In the genomic region with DNA sequence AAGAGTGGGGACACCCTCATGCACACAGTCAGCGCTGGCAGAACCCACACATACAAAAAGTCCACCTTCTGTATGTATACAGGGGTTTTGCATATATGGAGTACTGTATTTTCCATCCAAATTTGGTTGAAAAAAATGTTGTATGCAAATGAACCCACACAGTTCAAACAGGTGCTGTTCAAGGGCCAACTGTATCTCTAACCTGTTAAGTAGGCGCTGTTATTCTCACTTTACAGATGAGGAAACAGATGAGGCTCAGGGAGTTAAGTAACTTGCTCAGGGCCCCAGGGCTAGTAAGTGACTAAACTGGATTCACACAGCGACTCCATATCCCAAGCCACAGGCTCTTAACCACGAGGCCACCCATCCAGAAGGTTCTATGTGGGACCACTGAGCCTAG, we compare ENCODE assay signal across 28 cellular contexts.
DNase-seq lines count a peak whose midpoint lies in the region; ATAC-seq and TF ChIP-seq lines count a peak whose summit lies in the region.
"Had no signal": no experiment of that assay in that cellular context is flagged by ENCODE, and none has a peak within 500 bp of the region (broad histone marks: within the 10 kb centered on the region; RNA-seq: fewer than 3 reads in every experiment).

No MANE protein-coding gene starts in this region.

- H3K9me3 ChIP-seq in DOHH2 (ENCODE audit: control insufficient read depth, insufficient read depth, low read length) (peaks cover 5% of the 10 kb centered on the region; the same call in 1 of the 2 replicates), OCI-LY1 (ENCODE audit: low read length) (no peaks in the 10 kb centered on the region)
- H3K9me3 ChIP-seq: pancreas, right lobe of liver, upper lobe of right lung had no signal

- intact Hi-C loops in head of caudate nucleus (cut with DNase I) (no loop called here), CD14-positive monocyte (cut with micrococcal nuclease) (no loop called here), Calu3 (cut with micrococcal nuclease; ENCODE audit: unreplicated experiment) (no loop called here)

- H3K9me3 Mint-ChIP-seq in CD14-positive monocyte, result peaks cover 0 to 2% (median 0%) of the 10 kb centered on the region in 7 donors
- no peaks in the 10 kb centered on the region for H3K9me3 Mint-ChIP-seq in Calu3 (ENCODE audit: low read depth, unreplicated experiment)
- H3K9me3 Mint-ChIP-seq: brain, endodermal cell, natural killer cell, T-cell had no signal

- H3K27me3 ChIP-seq in DOHH2 (ENCODE audit: control insufficient read depth, low read length) (no peaks in the 10 kb centered on the region), OCI-LY1 (ENCODE audit: insufficient read depth, low read length) (no peaks in the 10 kb centered on the region; the same call in 1 of the 2 replicates)
- H3K27me3 ChIP-seq: pancreas, right lobe of liver, upper lobe of right lung had no signal

- H2AFZ ChIP-seq in OCI-LY1 (ENCODE audit: low read length), result no peak overlapping the region

- H3F3A ChIP-seq in DOHH2 (ENCODE audit: control insufficient read depth, insufficient read depth) (peaks cover 13% of the 10 kb centered on the region), OCI-LY1 (ENCODE audit: insufficient read depth, low read length) (no peaks in the 10 kb centered on the region)

- no peaks in the 10 kb centered on the region for H3K79me2 ChIP-seq in DOHH2 (ENCODE audit: control insufficient read depth, low read length)
- no peaks in the 10 kb centered on the region for H3K79me2 ChIP-seq in OCI-LY1 (ENCODE audit: insufficient read depth, low read length)

- TF ChIP-seq CTCF in DOHH2 (IDR thresholded peaks at IDR 0.05; ENCODE audit: low read depth, low read length, poor library complexity, severe bottlenecking), result no peak
- no peak for TF ChIP-seq CTCF in OCI-LY1 (IDR thresholded peaks at IDR 0.05; ENCODE audit: low read length)
- TF ChIP-seq CTCF in CD14-positive monocyte (IDR thresholded peaks at IDR 0.05), result no peak
- TF ChIP-seq CTCF in Calu3 (IDR thresholded peaks at IDR 0.05; ENCODE audit: unreplicated experiment), result no peak

- no TSS peak for BruUV-seq in Calu3 (replicated peaks; lab: Mats Ljungman, UMichigan)

- H3K9ac ChIP-seq in OCI-LY1 (ENCODE audit: low read length), result peak overlapping the region; percentile 38; the same call in 1 of the 2 replicates

- peaks cover 75% of the 10 kb centered on the region for H3K4me1 ChIP-seq in DOHH2 (ENCODE audit: control insufficient read depth, low read length)
- peaks cover 33% of the 10 kb centered on the region for H3K4me1 ChIP-seq in OCI-LY1 (ENCODE audit: insufficient read depth, low read length, severe bottlenecking)
- H3K4me1 ChIP-seq: pancreas, upper lobe of right lung had no signal

- H3K36me3 ChIP-seq in DOHH2 (ENCODE audit: control insufficient read depth, low read length) (no peaks in the 10 kb centered on the region), OCI-LY1 (ENCODE audit: insufficient read depth, low read length) (no peaks in the 10 kb centered on the region)
- H3K36me3 ChIP-seq: pancreas, right lobe of liver, upper lobe of right lung had no signal

- DNase-seq in germinal center (ENCODE audit: low spot score), result peak; percentile 65
- DNase-seq in head of caudate nucleus, result no peak
- DNase-seq in CD14-positive monocyte (ENCODE audit: low spot score), result no peak
- no peak for DNase-seq in Calu3
- no peak for DNase-seq in NCI-H446 (lab: John Stamatoyannopoulos, UW)
- DNase-seq: ACHN; activated CD4-positive, alpha-beta T cell treated with anti-CD3 and anti-CD28 coated beads for 1 hour; activated gamma-delta T cell treated with Interleukin-2 at 50 U/mL for 16 hours; activated T-cell treated with anti-CD3 and anti-CD28 coated beads, Interleukin-2, amount 50 U/mL, for 1 hour; EL; endodermal cell; H7; kidney; mesenchymal stem cell; natural killer cell; NCI-H1436; NCI-H774; pancreas; right lobe of liver; SHP77; stimulated activated CD8-positive, alpha-beta memory T cell treated with anti-CD3 and anti-CD28 coated beads, Interleukin-4, amount 100 ng/mL, for 48 hours; T-cell; upper lobe of right lung had no signal

- CTCF ChIA-PET in Calu3 (lab: Charles Lee), result no interaction called here

- peaks cover 1 to 8% (median 2%) of the 10 kb centered on the region in 3 donors for H3K27me3 Mint-ChIP-seq in CD14-positive monocyte (ENCODE audit: low read depth in 3 of 3)
- peaks cover 51% of the 10 kb centered on the region for H3K27me3 Mint-ChIP-seq in Calu3 (ENCODE audit: unreplicated experiment)
- H3K27me3 Mint-ChIP-seq: brain had no signal

- no peak overlapping the region for H3K27ac Mint-ChIP-seq in CD14-positive monocyte
- no peak overlapping the region for H3K27ac Mint-ChIP-seq in Calu3 (ENCODE audit: unreplicated experiment)
- H3K27ac Mint-ChIP-seq: natural killer cell had no signal

- H3K4me2 ChIP-seq in DOHH2 (ENCODE audit: low read length) (peak overlapping the region; percentile 72), OCI-LY1 (ENCODE audit: low read length) (peak overlapping the region; percentile 40; the same call in 1 of the 2 replicates)

- peak overlapping the region; percentile 62 for H3K4me3 ChIP-seq in DOHH2 (ENCODE audit: low read length)
- H3K4me3 ChIP-seq in OCI-LY1 (ENCODE audit: low read depth, low read length, poor library complexity, severe bottlenecking), result no peak overlapping the region
- H3K4me3 ChIP-seq: pancreas, right lobe of liver, upper lobe of right lung had no signal

- peak; percentile 40 for ATAC-seq in HG02642 (IDR thresholded peaks at IDR 0.05; ENCODE audit: poor library complexity, unreplicated experiment)
- ATAC-seq: natural killer cell, pancreas, right lobe of liver, T-cell, upper lobe of right lung had no signal

- no peaks in the 10 kb centered on the region for H3K9me2 ChIP-seq in DOHH2 (replicated peaks; ENCODE audit: control insufficient read depth, low read length)
- H3K9me2 ChIP-seq in OCI-LY1 (ENCODE audit: low read depth, low read length), result no peaks in the 10 kb centered on the region

- H3K4me1 Mint-ChIP-seq in CD14-positive monocyte (peaks cover 23% of the 10 kb centered on the region), Calu3 (ENCODE audit: low read depth, unreplicated experiment) (no peaks in the 10 kb centered on the region)
- H3K4me1 Mint-ChIP-seq: natural killer cell had no signal

- H4K20me1 ChIP-seq in DOHH2 (ENCODE audit: control insufficient read depth, insufficient read depth, low read depth, low read length) (no peaks in the 10 kb centered on the region), OCI-LY1 (ENCODE audit: insufficient read depth, low read length) (no peaks in the 10 kb centered on the region)

- H3K4me3 Mint-ChIP-seq in CD14-positive monocyte (no peak overlapping the region), Calu3 (ENCODE audit: low read depth, unreplicated experiment) (no peak overlapping the region)
- H3K4me3 Mint-ChIP-seq: brain, endodermal cell, natural killer cell, T-cell had no signal

- H3K27ac ChIP-seq in DOHH2 (ENCODE audit: low read depth, low read length) (peak overlapping the region; percentile 97), OCI-LY1 (ENCODE audit: low read depth, low read length, poor library complexity, severe bottlenecking) (peak overlapping the region; percentile 94)
- H3K27ac ChIP-seq: C4-2B, pancreas, right lobe of liver, upper lobe of right lung had no signal

- H3K36me3 Mint-ChIP-seq in CD14-positive monocyte (peaks cover 22 to 42% of the 10 kb centered on the region in 2 donors), Calu3 (ENCODE audit: insufficient read depth, unreplicated experiment) (no peaks in the 10 kb centered on the region)
- H3K36me3 Mint-ChIP-seq: brain, natural killer cell, T-cell had no signal
